In genomic region chr13:41427700-41428099, GRCh38 we compare ENCODE assay signal across 10 cellular contexts. TPM values are rescaled to one million over a fixed set of nuclear protein-coding genes. Genes with fewer than 3 reads are reported as not detected.
DNase-seq lines count a peak whose midpoint lies in the region; ATAC-seq and TF ChIP-seq lines count a peak whose summit lies in the region.
"Had no signal": no experiment of that assay in that cellular context is flagged by ENCODE, and none has a peak within 500 bp of the region (broad histone marks: within the 10 kb centered on the region; RNA-seq: fewer than 3 reads in every experiment).

No MANE protein-coding gene starts in this region.

- DNase-seq in CD4-positive, alpha-beta memory T cell, result no peak
- DNase-seq in brain microvascular endothelial cell, result no peak
- no peak for DNase-seq in natural killer cell treated with Interleukin-12 subunit alpha and Interleukin-12 subunit beta and Interleukin-15 and Interleukin-18, amount 100 ng/mL, for 72 hours (ENCODE audit: low spot score)
- DNase-seq: amniotic stem cell, NCI-H748 treated with DMSO at 0.1 percent for 48 hours, sigmoid colon had no signal

- peak overlapping the region in 4 of 7 donors; percentile 30 to 80 (median 60) for H3K27ac Mint-ChIP-seq in CD4-positive, alpha-beta memory T cell
- H3K27ac Mint-ChIP-seq in natural killer cell treated with Interleukin-12 subunit alpha and Interleukin-12 subunit beta and Interleukin-15 and Interleukin-18, amount 100 ng/mL, for 72 hours, result no peak overlapping the region

- peaks cover 13% of the 10 kb centered on the region for H3K4me1 ChIP-seq in CD4-positive, alpha-beta memory T cell (ENCODE audit: insufficient read depth, low read length)
- H3K4me1 ChIP-seq in HUES64 (ENCODE audit: insufficient read depth, low read length), result no peaks in the 10 kb centered on the region

- no peak overlapping the region for H3K4me3 ChIP-seq in CD4-positive, alpha-beta memory T cell (ENCODE audit: low read length in 2 of 2)
- H3K4me3 ChIP-seq in HUES64 (ENCODE audit: low read length) (peak overlapping the region; percentile 49; the same call in 1 of the 2 replicates), brain microvascular endothelial cell (ENCODE audit: low read depth, low read length) (peak overlapping the region; percentile 39)

- in situ Hi-C loops in brain microvascular endothelial cell (cut with HindIII; ENCODE audit: low pct_ligation_motif_present, low sequenced_read_pairs), result no loop called here

- 63% methylated on average over 16 of the region's 18 CpGs for WGBS in HUES64

- TF ChIP-seq CTCF in brain microvascular endothelial cell (IDR thresholded peaks at IDR 0.05; ENCODE audit: low read depth, low read length, missing control alignments), result no peak

- CTCF ChIA-PET in CD4-positive, alpha-beta memory T cell (lab: Charles Lee; ENCODE audit: partially characterized antibody), result no interaction called here

- no peak for ATAC-seq in natural killer cell treated with Interleukin-12 subunit alpha and Interleukin-12 subunit beta and Interleukin-15 and Interleukin-18, amount 100 ng/mL, for 72 hours
- ATAC-seq in GM18517 (IDR thresholded peaks at IDR 0.05; ENCODE audit: unreplicated experiment) (no peak), GM21528 (IDR thresholded peaks at IDR 0.05; ENCODE audit: low FRiP score, unreplicated experiment) (no peak), HG02759 (IDR thresholded peaks at IDR 0.05; ENCODE audit: unreplicated experiment) (no peak)

- no peaks in the 10 kb centered on the region for H3K9me3 Mint-ChIP-seq in CD4-positive, alpha-beta memory T cell
- H3K9me3 Mint-ChIP-seq in natural killer cell treated with Interleukin-12 subunit alpha and Interleukin-12 subunit beta and Interleukin-15 and Interleukin-18, amount 100 ng/mL, for 72 hours, result no peaks in the 10 kb centered on the region

- no peak overlapping the region for H3K9ac ChIP-seq in HUES64 (ENCODE audit: low read depth, low read length)

- no peaks in the 10 kb centered on the region for H3K36me3 Mint-ChIP-seq in CD4-positive, alpha-beta memory T cell
- H3K36me3 Mint-ChIP-seq in natural killer cell treated with Interleukin-12 subunit alpha and Interleukin-12 subunit beta and Interleukin-15 and Interleukin-18, amount 100 ng/mL, for 72 hours, result no peaks in the 10 kb centered on the region

- POLR2A ChIA-PET in CD4-positive, alpha-beta memory T cell (lab: Charles Lee; ENCODE audit: partially characterized antibody), result no interaction called here

- no peak overlapping the region for H3K27ac ChIP-seq in CD4-positive, alpha-beta memory T cell (ENCODE audit: low read depth, low read length)
- H3K27ac ChIP-seq in HUES64 (ENCODE audit: low read depth, low read length) (no peak overlapping the region), brain microvascular endothelial cell (no peak overlapping the region)
- H3K27ac ChIP-seq: sigmoid colon had no signal

- peak overlapping the region; percentile 13 to 89 (median 76) for H3K4me3 Mint-ChIP-seq in CD4-positive, alpha-beta memory T cell
- peak overlapping the region; percentile 27 for H3K4me3 Mint-ChIP-seq in natural killer cell treated with Interleukin-12 subunit alpha and Interleukin-12 subunit beta and Interleukin-15 and Interleukin-18, amount 100 ng/mL, for 72 hours

- no peaks in the 10 kb centered on the region for H3K36me3 ChIP-seq in CD4-positive, alpha-beta memory T cell (ENCODE audit: insufficient read depth, low read length)
- H3K36me3 ChIP-seq in HUES64 (ENCODE audit: insufficient read depth, low read length), result no peaks in the 10 kb centered on the region
- no peaks in the 10 kb centered on the region for H3K36me3 ChIP-seq in brain microvascular endothelial cell (replicated peaks)
- H3K36me3 ChIP-seq: sigmoid colon had no signal

- no peaks in the 10 kb centered on the region for H3K9me3 ChIP-seq in CD4-positive, alpha-beta memory T cell (ENCODE audit: control insufficient read depth in 1 of 2, low read length in 2 of 2)
- no peaks in the 10 kb centered on the region for H3K9me3 ChIP-seq in HUES64 (ENCODE audit: insufficient read depth, low read depth, low read length)
- H3K9me3 ChIP-seq: sigmoid colon had no signal

- peaks cover 5 to 17% (median 8%) of the 10 kb centered on the region in 4 donors for H3K4me1 Mint-ChIP-seq in CD4-positive, alpha-beta memory T cell
- H3K4me1 Mint-ChIP-seq in natural killer cell treated with Interleukin-12 subunit alpha and Interleukin-12 subunit beta and Interleukin-15 and Interleukin-18, amount 100 ng/mL, for 72 hours (ENCODE audit: low read depth in 2 of 2), result peaks cover 0 to 5% of the 10 kb centered on the region in 2 donors

- no peaks in the 10 kb centered on the region for H3K27me3 ChIP-seq in CD4-positive, alpha-beta memory T cell (ENCODE audit: insufficient read depth, low read length)
- peaks cover 9% of the 10 kb centered on the region; the same call in 1 of the 2 replicates for H3K27me3 ChIP-seq in HUES64 (ENCODE audit: insufficient read depth, low read length)
- no peaks in the 10 kb centered on the region for H3K27me3 ChIP-seq in brain microvascular endothelial cell (replicated peaks)

- intact Hi-C loops in CD4-positive, alpha-beta memory T cell (cut with micrococcal nuclease), result loop anchor here (1.0 kb wide), 1 partner anchor 225 kb away; no protein-coding TSS in a partner anchor

- H3K27me3 Mint-ChIP-seq in CD4-positive, alpha-beta memory T cell, result peaks cover 2 to 4% of the 10 kb centered on the region in 2 donors
- peaks cover 0 to 4% of the 10 kb centered on the region in 2 donors for H3K27me3 Mint-ChIP-seq in natural killer cell treated with Interleukin-12 subunit alpha and Interleukin-12 subunit beta and Interleukin-15 and Interleukin-18, amount 100 ng/mL, for 72 hours

RNA-seq across cellular contexts. Expression of gene RGCC, which starts 29.6 kb away (rescaled TPM):
- total RNA-seq in CD4-positive, alpha-beta memory T cell, result 100 to 1,000 TPM; 146 to 154 TPM
- 100 to 1,000 TPM; 137 to 156 TPM for polyA plus RNA-seq in CD4-positive, alpha-beta memory T cell
- 0.75 TPM for polyA plus RNA-seq in HUES64 (2013, experiment 1 of 2)
- 2.0 TPM for polyA plus RNA-seq in HUES64 (2013, experiment 2 of 2)
- total RNA-seq in natural killer cell treated with Interleukin-12 subunit alpha and Interleukin-12 subunit beta and Interleukin-15 and Interleukin-18, amount 100 ng/mL, for 72 hours, result 1 to 10 TPM; 6.2 to 9.0 TPM

Comparison
In these comparisons a context has a peak if more than half of its experiments do, and no peak if none do; other contexts are left out.
1. H3K4me3 ChIP-seq: peak in HUES64 (single experiment) and brain microvascular endothelial cell (single experiment); none in CD4-positive, alpha-beta memory T cell (0 of 2).
2. H3K27ac Mint-ChIP-seq: peak in CD4-positive, alpha-beta memory T cell (4 of 7); none in natural killer cell treated with Interleukin-12 subunit alpha and Interleukin-12 subunit beta and Interleukin-15 and Interleukin-18, amount 100 ng/mL, for 72 hours (0 of 2).
3. RNA of gene RGCC, which starts 29.6 kb away (total RNA-seq): 146 to 154 TPM in CD4-positive, alpha-beta memory T cell; 6.2 to 9.0 TPM in natural killer cell treated with Interleukin-12 subunit alpha and Interleukin-12 subunit beta and Interleukin-15 and Interleukin-18, amount 100 ng/mL, for 72 hours; every median in the first group is over 10 times any median in the second.